In genomic region chr6:117508450-117508971, GRCh38 we compare ENCODE assay signal across 29 cellular contexts.
"Had no signal": no experiment of that assay in that cellular context is flagged by ENCODE, and none has a peak within 500 bp of the region (broad histone marks: within the 10 kb centered on the region; RNA-seq: fewer than 3 reads in every experiment).

No MANE protein-coding gene starts in this region.

- DNase-seq: activated B cell treated with CpG ODN at 0.5 μM for 24 hours; activated CD4-positive, alpha-beta T cell treated with anti-CD3 and anti-CD28 coated beads for 48 hours; activated CD4-positive, alpha-beta T cell treated with anti-CD3 and anti-CD28 coated beads, Interleukin-2, amount 50 U/mL, for 1 hour; activated CD4-positive, alpha-beta T cell treated with anti-CD3 and anti-CD28 coated beads, Interleukin-2, amount 50 U/mL, for 48 hours; activated CD8-positive, alpha-beta memory T cell treated with anti-CD3 and anti-CD28 coated beads for 24 hours; activated CD8-positive, alpha-beta T cell treated with anti-CD3 and anti-CD28 coated beads for 36 hours; activated effector memory CD4-positive, alpha-beta T cell treated with Interleukin-2 at 50 U/mL for 16 hours; activated gamma-delta T cell treated with Interleukin-2 at 50 U/mL for 16 hours; activated naive CD4-positive, alpha-beta T cell treated with anti-CD3 and anti-CD28 coated beads, Interleukin-2, amount 50 U/mL, for 16 hours; activated naive CD4-positive, alpha-beta T cell treated with Interleukin-2 at 50 U/mL for 16 hours; activated T-cell treated with anti-CD3 and anti-CD28 coated beads, Interleukin-2, amount 50 U/mL, for 4 hours; amniotic stem cell; anterior cingulate cortex; brain microvascular endothelial cell; dorsolateral prefrontal cortex; effector memory CD4-positive, alpha-beta T cell; erythroblast; esophagus squamous epithelium; foreskin melanocyte; heart right ventricle; T-helper 17 cell; T1000; WERI-Rb-1 had no signal

- ATAC-seq: activated CD4-positive, CD25-positive, alpha-beta regulatory T cell treated with anti-CD3 and anti-CD28 coated beads, Interleukin-2, amount 50 U/mL, for 24 hours; activated CD8-positive, alpha-beta T cell treated with anti-CD3 and anti-CD28 coated beads for 36 hours; activated T-cell treated with anti-CD3 and anti-CD28 coated beads, Interleukin-2, amount 50 U/mL, for 4 hours; activated T-helper 17 cell treated with anti-CD3 and anti-CD28 coated beads, Interleukin-2, amount 50 U/mL, for 72 hours; gastroesophageal sphincter; heart right ventricle; T-helper 17 cell had no signal

- H3K4me3 ChIP-seq: coronary artery, dorsolateral prefrontal cortex, esophagus squamous epithelium, gastroesophageal sphincter, heart right ventricle had no signal

- H3K27me3 ChIP-seq: brain microvascular endothelial cell, dorsolateral prefrontal cortex, esophagus squamous epithelium, gastroesophageal sphincter, heart right ventricle had no signal

- FAIRE-seq: astrocyte, bronchial epithelial cell had no signal

- H3K36me3 ChIP-seq: WERI-Rb-1 had no signal

- H3K9me3 ChIP-seq: esophagus squamous epithelium, gastroesophageal sphincter, heart right ventricle had no signal

- H3K27ac ChIP-seq: brain microvascular endothelial cell, coronary artery, dorsolateral prefrontal cortex, esophagus squamous epithelium, gastroesophageal sphincter, heart right ventricle, WERI-Rb-1 had no signal
